16 cellular contexts compared by ENCODE assay signal in genomic region chr16:54526916-54527315, GRCh38.
"Had no signal": no experiment of that assay in that cellular context is flagged by ENCODE, and none has a peak within 500 bp of the region (broad histone marks: within the 10 kb centered on the region; RNA-seq: fewer than 3 reads in every experiment).

No MANE protein-coding gene starts in this region.

- ATAC-seq: activated CD8-positive, alpha-beta memory T cell treated with anti-CD3 and anti-CD28 coated beads, Interleukin-2, amount 10 ng/mL, durations not matched to agents 7 days and 5 days; activated T-cell treated with anti-CD3 and anti-CD28 coated beads, Interleukin-2, amount 50 U/mL, for 4 hours had no signal

- H3K4me2 ChIP-seq: hepatocyte had no signal

- H3K9me3 ChIP-seq: ovary, testis had no signal

- H3K27ac ChIP-seq: cardiac muscle cell, esophagus squamous epithelium, hepatocyte, left ventricle myocardium inferior, ovary, testis had no signal

- H3K4me3 ChIP-seq: cardiac muscle cell, esophagus squamous epithelium, hepatocyte, left ventricle myocardium inferior, ovary, testis had no signal

- H3K4me1 ChIP-seq: esophagus squamous epithelium, testis had no signal

- H3K79me2 ChIP-seq: hepatocyte had no signal

- H3K36me3 ChIP-seq: cardiac muscle cell, esophagus squamous epithelium, left ventricle myocardium inferior, ovary had no signal

- H2AFZ ChIP-seq: hepatocyte had no signal

- H3K27ac Mint-ChIP-seq: activated CD8-positive, alpha-beta memory T cell treated with anti-CD3 and anti-CD28 coated beads, Interleukin-2, amount 10 ng/mL, durations not matched to agents 7 days and 5 days; activated naive CD8-positive, alpha-beta T cell; stimulated activated naive CD8-positive, alpha-beta T cell treated with anti-CD3 and anti-CD28 coated beads, Interleukin-15, Interleukin-2, amounts not matched to agents 100 ng/mL and 50 ng/mL, for 24 hours; T-helper 2 cell treated with Interferon-gamma antibody and Interleukin-4, amounts not matched to agents 5 μg/mL and 100 μg/mL, for 36 hours had no signal

- H3K4me1 Mint-ChIP-seq: activated CD8-positive, alpha-beta memory T cell treated with anti-CD3 and anti-CD28 coated beads, Interleukin-2, amount 10 ng/mL, durations not matched to agents 7 days and 5 days had no signal

- H3K27me3 ChIP-seq: cardiac muscle cell, hepatocyte, ovary, testis had no signal

- H3K4me3 Mint-ChIP-seq: activated CD8-positive, alpha-beta memory T cell treated with anti-CD3 and anti-CD28 coated beads, Interleukin-2, amount 10 ng/mL, durations not matched to agents 7 days and 5 days; activated naive CD8-positive, alpha-beta T cell; activated T-cell treated with anti-CD3 and anti-CD28 coated beads, Interleukin-2, amount 50 U/mL, for 4 hours; stimulated activated naive CD8-positive, alpha-beta T cell treated with anti-CD3 and anti-CD28 coated beads, Interleukin-15, Interleukin-2, amounts not matched to agents 100 ng/mL and 50 ng/mL, for 24 hours; T-helper 2 cell treated with Interferon-gamma antibody and Interleukin-4, amounts not matched to agents 5 μg/mL and 100 μg/mL, for 36 hours had no signal

- DNase-seq: activated CD4-positive, alpha-beta T cell treated with anti-CD3 and anti-CD28 coated beads, Interleukin-2, amount 50 U/mL, for 48 hours; activated CD4-positive, CD25-positive, alpha-beta regulatory T cell treated with anti-CD3 and anti-CD28 coated beads, Interleukin-2, amount 50 U/mL, for 72 hours; activated CD8-positive, alpha-beta memory T cell treated with anti-CD3 and anti-CD28 coated beads, Interleukin-2, amount 10 ng/mL, durations not matched to agents 7 days and 5 days; activated effector memory CD4-positive, alpha-beta T cell treated with anti-CD3 and anti-CD28 coated beads, Interleukin-2, amount 50 U/mL, for 16 hours; activated T-cell treated with anti-CD3 and anti-CD28 coated beads, Interleukin-2, amount 50 U/mL, for 4 hours; esophagus squamous epithelium; kidney; left ventricle myocardium inferior; ovary; stimulated activated CD4-positive, alpha-beta T cell treated with anti-CD3 and anti-CD28 coated beads, Interleukin-4, amount 100 ng/mL, for 24 hours; testis had no signal

- H3K36me3 Mint-ChIP-seq: activated CD8-positive, alpha-beta memory T cell treated with anti-CD3 and anti-CD28 coated beads, Interleukin-2, amount 10 ng/mL, durations not matched to agents 7 days and 5 days; activated naive CD8-positive, alpha-beta T cell had no signal

- H3K27me3 Mint-ChIP-seq: activated CD8-positive, alpha-beta memory T cell treated with anti-CD3 and anti-CD28 coated beads, Interleukin-2, amount 10 ng/mL, durations not matched to agents 7 days and 5 days had no signal
